In the genomic region with DNA sequence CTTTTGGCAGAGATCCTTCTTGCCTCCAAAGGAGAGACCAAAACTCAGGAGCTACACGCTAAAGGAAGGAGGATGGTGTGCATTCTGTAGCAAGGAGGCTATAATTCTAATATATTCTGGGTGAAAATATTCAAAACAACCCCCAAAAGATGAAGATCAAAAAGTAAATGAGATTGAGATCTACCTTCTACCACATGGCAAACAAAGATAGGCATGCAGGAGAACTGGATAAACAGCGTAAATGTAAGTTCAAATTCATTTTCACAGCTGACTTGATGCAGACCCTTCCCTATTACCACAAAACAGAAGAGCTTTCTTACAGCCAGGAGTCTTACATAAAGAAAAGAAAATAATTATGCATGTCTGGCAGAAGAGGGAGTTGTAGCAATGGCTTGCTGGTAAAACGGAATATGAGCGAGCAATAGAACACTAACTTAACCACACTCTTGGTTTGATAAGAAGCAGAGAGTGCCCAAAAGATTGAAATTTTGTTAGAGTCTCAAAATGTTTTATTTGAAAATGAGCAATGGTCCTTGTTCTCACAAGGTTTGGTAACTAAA, we compare ENCODE assay signal across 16 cellular contexts.
DNase-seq lines count a peak whose midpoint lies in the region; ATAC-seq and TF ChIP-seq lines count a peak whose summit lies in the region.
"Had no signal": no experiment of that assay in that cellular context is flagged by ENCODE, and none has a peak within 500 bp of the region (broad histone marks: within the 10 kb centered on the region; RNA-seq: fewer than 3 reads in every experiment).

No MANE protein-coding gene starts in this region.

- CTCF ChIA-PET in Calu3 (lab: Charles Lee): interaction anchor here (0.5 to 4.9 kb wide), 39 partner anchors 11 to 439 kb away, joined by 3 to 84 read pairs (median 4); no protein-coding TSS in a partner anchor

- no peaks in the 10 kb centered on the region for H3K9me3 ChIP-seq in mucosa of rectum (ENCODE audit: control insufficient read depth in 2 of 2, low read length in 2 of 2)
- H3K9me3 ChIP-seq: tibial nerve had no signal

- H3K27ac ChIP-seq in mucosa of rectum (ENCODE audit: low read depth in 2 of 2, low read length in 2 of 2): peak overlapping the region; percentile 79 to 84
- H3K27ac ChIP-seq: tibial nerve had no signal

- H3K9ac ChIP-seq in mucosa of rectum (ENCODE audit: low read depth in 1 of 2, low read length in 2 of 2): no peak overlapping the region

- H3K27ac Mint-ChIP-seq in Calu3 (ENCODE audit: unreplicated experiment): peak overlapping the region; percentile 94
- peak overlapping the region; percentile 38 for H3K27ac Mint-ChIP-seq in chondrocyte (ENCODE audit: unreplicated experiment)

- peak overlapping the region in 1 of 2 donors; percentile 4 for H3K4me3 ChIP-seq in mucosa of rectum (ENCODE audit: low read length in 2 of 2)
- no peak overlapping the region for H3K4me3 ChIP-seq in H7 (ENCODE audit: insufficient read depth, low read depth, low read length)
- H3K4me3 ChIP-seq: tibial nerve had no signal

- DNase-seq in Calu3: no peak
- DNase-seq in NCI-H69 (lab: John Stamatoyannopoulos, UW): peak; percentile 56
- no peak for DNase-seq in chondrocyte (ENCODE audit: low spot score)
- no peak for DNase-seq in H7
- no peak for DNase-seq in kidney glomerular epithelial cell (lab: John Stamatoyannopoulos, UW)
- DNase-seq: activated CD8-positive, alpha-beta memory T cell treated with anti-CD3 and anti-CD28 coated beads for 24 hours; midbrain; NCI-H146; NCI-H748 treated with DMSO at 0.1 percent for 48 hours; posterior cingulate gyrus; T1000 had no signal

- H3K36me3 Mint-ChIP-seq in Calu3 (ENCODE audit: insufficient read depth, unreplicated experiment): peaks cover 18% of the 10 kb centered on the region
- no peaks in the 10 kb centered on the region for H3K36me3 Mint-ChIP-seq in chondrocyte (ENCODE audit: low read depth)

- H3K9me3 Mint-ChIP-seq in Calu3 (ENCODE audit: low read depth, unreplicated experiment) (no peaks in the 10 kb centered on the region), chondrocyte (ENCODE audit: low read depth) (no peaks in the 10 kb centered on the region)
- H3K9me3 Mint-ChIP-seq: central memory CD8-positive, alpha-beta T cell had no signal

- H3K4me3 Mint-ChIP-seq in Calu3 (ENCODE audit: low read depth, unreplicated experiment): peak overlapping the region; percentile 41
- no peak overlapping the region for H3K4me3 Mint-ChIP-seq in chondrocyte (ENCODE audit: unreplicated experiment)
- H3K4me3 Mint-ChIP-seq: central memory CD8-positive, alpha-beta T cell had no signal

- H3K36me3 ChIP-seq in mucosa of rectum (ENCODE audit: control insufficient read depth in 2 of 2, insufficient read depth in 2 of 2, low read length in 2 of 2) (no peaks in the 10 kb centered on the region), H7 (replicated peaks; ENCODE audit: control insufficient read depth, insufficient read depth, low read length) (no peaks in the 10 kb centered on the region)
- H3K36me3 ChIP-seq: tibial nerve had no signal

- peaks cover 17 to 28% of the 10 kb centered on the region in 2 donors for H3K4me1 ChIP-seq in mucosa of rectum (ENCODE audit: control insufficient read depth in 2 of 2, insufficient read depth in 2 of 2, low read length in 2 of 2)

- no TSS peak for BruUV-seq in Calu3 (replicated peaks; lab: Mats Ljungman, UMichigan)

- H3K27me3 ChIP-seq in mucosa of rectum (ENCODE audit: control insufficient read depth in 2 of 2, insufficient read depth in 2 of 2, low read length in 2 of 2) (no peaks in the 10 kb centered on the region), H7 (ENCODE audit: control insufficient read depth, insufficient read depth, low read length) (no peaks in the 10 kb centered on the region)
- H3K27me3 ChIP-seq: tibial nerve had no signal

- peaks cover 47% of the 10 kb centered on the region for H3K4me1 Mint-ChIP-seq in Calu3 (ENCODE audit: low read depth, unreplicated experiment)
- H3K4me1 Mint-ChIP-seq in chondrocyte (ENCODE audit: low read depth): peaks cover 24% of the 10 kb centered on the region
- H3K4me1 Mint-ChIP-seq: central memory CD8-positive, alpha-beta T cell had no signal

- no peak for ATAC-seq in HG02938 (IDR thresholded peaks at IDR 0.05; ENCODE audit: unreplicated experiment)
- no peak for ATAC-seq in HG03045 (IDR thresholded peaks at IDR 0.05; ENCODE audit: unreplicated experiment)

- no peak for TF ChIP-seq CTCF in Calu3 (IDR thresholded peaks at IDR 0.05; ENCODE audit: unreplicated experiment)
- peak; percentile 69 for TF ChIP-seq CTCF in chondrocyte (IDR thresholded peaks at IDR 0.05)

- intact Hi-C loops in Calu3 (cut with micrococcal nuclease; ENCODE audit: unreplicated experiment): loop anchor here (1.0 to 5.0 kb wide), 4 partner anchors 40 to 271 kb away; no protein-coding TSS in a partner anchor

- H3K27me3 Mint-ChIP-seq in Calu3 (ENCODE audit: unreplicated experiment) (no peaks in the 10 kb centered on the region), chondrocyte (ENCODE audit: low read depth) (no peaks in the 10 kb centered on the region)
- H3K27me3 Mint-ChIP-seq: central memory CD8-positive, alpha-beta T cell had no signal
